1 cellular context compared by ENCODE assay signal in genomic region chr5:181235689-181236366, GRCh38.
TF ChIP-seq lines count a peak whose summit lies in the region.

No MANE protein-coding gene starts in this region.

TF ChIP-seq in HCT116, 20 proteins besides CTCF, POLR2A, EP300 and RAD21 (continued from another document):
- no peak for TF ChIP-seq REST (IDR thresholded peaks at IDR 0.05; ENCODE audit: low read depth)
- TF ChIP-seq FOSL1 (IDR thresholded peaks at IDR 0.05; ENCODE audit: low read depth) = no peak
- no peak for TF ChIP-seq EZH2 (IDR thresholded peaks at IDR 0.05)
- TF ChIP-seq JUND (IDR thresholded peaks at IDR 0.05) = no peak
